Comparison of ENCODE assay signal across 13 cellular contexts in genomic region chr3:178386880-178387279, GRCh38.
"Had no signal": no experiment of that assay in that cellular context is flagged by ENCODE, and none has a peak within 500 bp of the region (broad histone marks: within the 10 kb centered on the region; RNA-seq: fewer than 3 reads in every experiment).

No MANE protein-coding gene starts in this region.

- H3K27me3 ChIP-seq: gastroesophageal sphincter, heart right ventricle, tibial nerve, vagina had no signal

- H3K4me3 ChIP-seq: gastroesophageal sphincter, heart right ventricle, lower lobe of right lung, tibial nerve, vagina had no signal

- H3K9me3 ChIP-seq: gastroesophageal sphincter, heart right ventricle, lower lobe of right lung, tibial nerve, vagina had no signal

- H3K27ac ChIP-seq: gastroesophageal sphincter, heart right ventricle, lower lobe of right lung, tibial nerve, vagina had no signal

- ATAC-seq: esophagus mucosa; gastroesophageal sphincter; heart right ventricle; stimulated activated naive CD8-positive, alpha-beta T cell treated with anti-CD3 and anti-CD28 coated beads, Interleukin-15, Interleukin-2, amounts not matched to agents 100 U/mL and 50 U/mL, for 24 hours; WTC11 had no signal

- DNase-seq: activated CD4-positive, alpha-beta memory T cell treated with anti-CD3 and anti-CD28 coated beads for 36 hours; activated CD4-positive, alpha-beta T cell treated with anti-CD3 and anti-CD28 coated beads for 4 hours; effector CD8-positive, alpha-beta T cell; heart right ventricle; lower lobe of right lung; occipital lobe; stimulated activated CD4-positive, alpha-beta T cell treated with anti-CD3 and anti-CD28 coated beads, Interleukin-2, amount 100 ng/mL, for 24 hours; stimulated activated naive CD8-positive, alpha-beta T cell treated with anti-CD3 and anti-CD28 coated beads, Interleukin-15, Interleukin-2, amounts not matched to agents 100 U/mL and 50 U/mL, for 24 hours had no signal

- H3K36me3 ChIP-seq: gastroesophageal sphincter, heart right ventricle, lower lobe of right lung, tibial nerve, vagina had no signal
